28 cellular contexts compared by ENCODE assay signal in genomic region chr6:109963598-109964170, GRCh38. TPM values are rescaled to one million over a fixed set of nuclear protein-coding genes. Genes with fewer than 3 reads are reported as not detected.
"Had no signal": no experiment of that assay in that cellular context is flagged by ENCODE, and none has a peak within 500 bp of the region (broad histone marks: within the 10 kb centered on the region; RNA-seq: fewer than 3 reads in every experiment).

No MANE protein-coding gene starts in this region.

- H3K27ac ChIP-seq: cardiac muscle cell, PC-9, SK-N-MC, VCaP had no signal

- H3K36me3 ChIP-seq: cardiac muscle cell had no signal

- FAIRE-seq: astrocyte, TTC549 had no signal

- H2AFZ ChIP-seq: PC-9 had no signal

- DNase-seq: activated CD4-positive, alpha-beta memory T cell treated with anti-CD3 and anti-CD28 coated beads for 36 hours; activated CD4-positive, alpha-beta T cell treated with anti-CD3 and anti-CD28 coated beads, Interleukin-2, amount 10 ng/mL, durations not matched to agents 7 days and 5 days; activated CD4-positive, CD25-positive, alpha-beta regulatory T cell; activated CD8-positive, alpha-beta memory T cell treated with anti-CD3 and anti-CD28 coated beads for 24 hours; activated gamma-delta T cell; activated naive CD4-positive, alpha-beta T cell treated with anti-CD3 and anti-CD28 coated beads for 36 hours; activated T-cell treated with anti-CD3 and anti-CD28 coated beads, Interleukin-2, amount 50 U/mL, for 4 hours; amygdala; Karpas-422; NCI-H1048; NCI-H1417; NCI-H1694; NCI-H2029; NCI-H2107; NCI-H2171 treated with DMSO at 0.1 percent for 48 hours; NCI-H226; NCI-H510A treated with DMSO at 0.1 percent for 48 hours; PC-9; T-cell; T-helper 2 cell; T1000 had no signal

- H3K4me3 ChIP-seq: cardiac muscle cell, PC-9, SK-N-MC had no signal

- H3K27me3 ChIP-seq: cardiac muscle cell had no signal

- ATAC-seq: activated T-cell treated with anti-CD3 and anti-CD28 coated beads, Interleukin-2, amount 50 U/mL, for 4 hours; Right ventricle myocardium inferior; T-cell had no signal

RNA-seq across cellular contexts. Expression of gene GPR6, which starts 14.4 kb away (rescaled TPM):
- total RNA-seq: activated CD4-positive, alpha-beta memory T cell treated with anti-CD3 and anti-CD28 coated beads for 36 hours; activated CD4-positive, alpha-beta T cell treated with anti-CD3 and anti-CD28 coated beads, Interleukin-2, amount 10 ng/mL, durations not matched to agents 7 days and 5 days; activated naive CD4-positive, alpha-beta T cell treated with anti-CD3 and anti-CD28 coated beads for 36 hours; activated T-cell treated with anti-CD3 and anti-CD28 coated beads, Interleukin-2, amount 50 U/mL, for 4 hours; astrocyte; cardiac muscle cell; PC-9; Right ventricle myocardium inferior; RPMI7951; T-cell had no signal
- polyA plus RNA-seq: cardiac muscle cell had no signal
